In genomic region chr10:26939290-26939956, GRCh38 we compare ENCODE assay signal across 20 cellular contexts.
"Had no signal": no experiment of that assay in that cellular context is flagged by ENCODE, and none has a peak within 500 bp of the region (broad histone marks: within the 10 kb centered on the region; RNA-seq: fewer than 3 reads in every experiment).

No MANE protein-coding gene starts in this region.

- H3K36me3 ChIP-seq: esophagus muscularis mucosa, gastrocnemius medialis, left ventricle myocardium inferior, tibial nerve, uterus had no signal

- H3K36me3 Mint-ChIP-seq: activated naive CD4-positive, alpha-beta T cell treated with anti-CD3 and anti-CD28 coated beads, Interleukin-2, amount 50 U/mL, for 72 hours had no signal

- H3K27me3 ChIP-seq: gastrocnemius medialis, tibial nerve, uterus had no signal

- H3K27ac Mint-ChIP-seq: activated CD8-positive, alpha-beta T cell treated with anti-CD3 and anti-CD28 coated beads, Interleukin-2, amount 10 ng/mL, durations not matched to agents 7 days and 5 days; activated naive CD4-positive, alpha-beta T cell treated with anti-CD3 and anti-CD28 coated beads, Interleukin-2, amount 50 U/mL, for 72 hours; T-helper 2 cell treated with Interferon-gamma antibody and Interleukin-4, amounts not matched to agents 5 μg/mL and 100 μg/mL, for 36 hours had no signal

- H3K27me3 Mint-ChIP-seq: stimulated activated naive CD8-positive, alpha-beta T cell treated with anti-CD3 and anti-CD28 coated beads, Interleukin-15, amount 100 ng/mL, for 72 hours had no signal

- H3K4me3 ChIP-seq: esophagus muscularis mucosa, gastrocnemius medialis, left ventricle myocardium inferior, tibial nerve, uterus had no signal

- H3K27ac ChIP-seq: esophagus muscularis mucosa, left ventricle myocardium inferior, tibial nerve, uterus, VCaP had no signal

- H3K9me3 ChIP-seq: esophagus muscularis mucosa, gastrocnemius medialis, left ventricle myocardium inferior, tibial nerve, uterus had no signal

- ATAC-seq: activated CD4-positive, CD25-positive, alpha-beta regulatory T cell treated with anti-CD3 and anti-CD28 coated beads, Interleukin-2, amount 50 U/mL, for 24 hours; activated CD8-positive, alpha-beta T cell treated with anti-CD3 and anti-CD28 coated beads, Interleukin-2, amount 10 ng/mL, durations not matched to agents 7 days and 5 days; activated naive CD4-positive, alpha-beta T cell treated with anti-CD3 and anti-CD28 coated beads, Interleukin-2, amount 50 U/mL, for 72 hours; stimulated activated naive CD8-positive, alpha-beta T cell treated with anti-CD3 and anti-CD28 coated beads, Interleukin-15, amount 100 ng/mL, for 72 hours had no signal

- H3K4me3 Mint-ChIP-seq: activated CD8-positive, alpha-beta T cell treated with anti-CD3 and anti-CD28 coated beads, Interleukin-2, amount 10 ng/mL, durations not matched to agents 7 days and 5 days; stimulated activated naive CD8-positive, alpha-beta T cell treated with anti-CD3 and anti-CD28 coated beads, Interleukin-15, amount 100 ng/mL, for 72 hours; T-helper 2 cell treated with Interferon-gamma antibody and Interleukin-4, amounts not matched to agents 5 μg/mL and 100 μg/mL, for 36 hours had no signal

- H3K4me1 ChIP-seq: esophagus muscularis mucosa, gastrocnemius medialis, left ventricle myocardium inferior, tibial nerve, uterus had no signal

- H3K9me3 Mint-ChIP-seq: activated naive CD4-positive, alpha-beta T cell treated with anti-CD3 and anti-CD28 coated beads, Interleukin-2, amount 50 U/mL, for 72 hours; stimulated activated naive CD8-positive, alpha-beta T cell treated with anti-CD3 and anti-CD28 coated beads, Interleukin-15, amount 100 ng/mL, for 72 hours; T-helper 2 cell treated with Interferon-gamma antibody and Interleukin-4, amounts not matched to agents 5 μg/mL and 100 μg/mL, for 36 hours had no signal

- DNase-seq: activated CD4-positive, alpha-beta T cell treated with anti-CD3 and anti-CD28 coated beads, Interleukin-2, amount 50 U/mL, for 1 hour; activated CD8-positive, alpha-beta T cell treated with anti-CD3 and anti-CD28 coated beads, Interleukin-2, amount 10 ng/mL, durations not matched to agents 7 days and 5 days; central memory CD4-positive, alpha-beta T cell; effector memory CD4-positive, alpha-beta T cell; head of caudate nucleus; hypothalamus; left ventricle myocardium inferior; midbrain; occipital lobe; retina; stimulated activated CD4-positive, alpha-beta T cell treated with anti-CD3 and anti-CD28 coated beads, Interleukin-4, amount 100 ng/mL, for 24 hours; stimulated activated naive CD8-positive, alpha-beta T cell treated with anti-CD3 and anti-CD28 coated beads, Interleukin-15, amount 100 ng/mL, for 72 hours; uterus had no signal
